In genomic region chr7:129238546-129238945, GRCh38 we compare ENCODE assay signal across 17 cellular contexts. TPM values are rescaled to one million over a fixed set of nuclear protein-coding genes. Genes with fewer than 3 reads are reported as not detected.
"Had no signal": no experiment of that assay in that cellular context is flagged by ENCODE, and none has a peak within 500 bp of the region (broad histone marks: within the 10 kb centered on the region; RNA-seq: fewer than 3 reads in every experiment).

No MANE protein-coding gene starts in this region.

- FAIRE-seq: astrocyte, bronchial epithelial cell, frontal cortex, pancreas had no signal

- ATAC-seq: activated CD4-positive, alpha-beta T cell treated with anti-CD3 and anti-CD28 coated beads for 36 hours; activated CD8-positive, alpha-beta memory T cell treated with anti-CD3 and anti-CD28 coated beads, Interleukin-2, amount 10 ng/mL, durations not matched to agents 7 days and 5 days; heart left ventricle; left colon; pancreas had no signal

- H3K36me3 ChIP-seq: heart left ventricle, pancreas, tibial nerve had no signal

- H3K4me3 ChIP-seq: heart left ventricle, pancreas, tibial nerve had no signal

- H3K4me1 ChIP-seq: heart left ventricle, pancreas had no signal

- DNase-seq: activated CD4-positive, alpha-beta memory T cell treated with anti-CD3 and anti-CD28 coated beads for 36 hours; activated CD4-positive, alpha-beta T cell treated with anti-CD3 and anti-CD28 coated beads for 36 hours; activated CD8-positive, alpha-beta memory T cell treated with anti-CD3 and anti-CD28 coated beads, Interleukin-2, amount 10 ng/mL, durations not matched to agents 7 days and 5 days; activated naive CD4-positive, alpha-beta T cell treated with anti-CD3 and anti-CD28 coated beads for 36 hours; activated T-cell treated with anti-CD3 and anti-CD28 coated beads, Interleukin-2, amount 50 U/mL, for 1 hour; heart left ventricle; left colon; midbrain; pancreas; stimulated activated CD4-positive, alpha-beta T cell treated with anti-CD3 and anti-CD28 coated beads, Interleukin-4, amount 100 ng/mL, for 24 hours; stimulated activated naive CD4-positive, alpha-beta T cell had no signal

- H3K27ac ChIP-seq: epithelial cell of prostate, heart left ventricle, pancreas, tibial nerve had no signal

- H3K27me3 ChIP-seq: heart left ventricle, pancreas, tibial nerve had no signal

- H3K9me3 ChIP-seq: heart left ventricle, pancreas, tibial nerve had no signal

RNA-seq across cellular contexts. Expression of gene SMO, which starts 50.1 kb away (rescaled TPM):
- total RNA-seq: T-helper 1 cell treated with Interleukin-12 subunit alpha and Interleukin-12 subunit beta and Interleukin-4 antibody, amounts not matched to agents 30 ng/mL and 1 ng/mL, for 36 hours had no signal
